Comparison of ENCODE assay signal across 1 cellular context in genomic region chr10:117442944-117443676, GRCh38.
TF ChIP-seq lines count a peak whose summit lies in the region.

No MANE protein-coding gene starts in this region.

TF ChIP-seq in HEK293, 187 proteins besides CTCF, POLR2A, EP300 and RAD21 (continued from another document and continues in another):
- TF ChIP-seq TSHZ1 (tag by site-specific recombination; IDR thresholded peaks at IDR 0.05; ENCODE audit: borderline replicate concordance) (no peak), ZNF404 (tag by site-specific recombination; IDR thresholded peaks at IDR 0.05) (no peak), ZNF341 (tag by site-specific recombination; IDR thresholded peaks at IDR 0.05; ENCODE audit: low read depth) (peak; percentile 50; the same call in 1 of the 2 replicates), ZNF221 (tag by site-specific recombination; IDR thresholded peaks at IDR 0.05; ENCODE audit: borderline replicate concordance) (no peak), HOXA7 (CRISPR knock-in tag; IDR thresholded peaks at IDR 0.05; ENCODE audit: borderline replicate concordance) (no peak), ZNF837 (tag by site-specific recombination; IDR thresholded peaks at IDR 0.05) (no peak), ZNF623 (tag by site-specific recombination; IDR thresholded peaks at IDR 0.05) (no peak), ZNF335 (tag by site-specific recombination; conservative IDR thresholded peaks at IDR 0.05) (peak; percentile 61), ZFHX2 (tag by site-specific recombination; conservative IDR thresholded peaks at IDR 0.05) (no peak), ZBTB48 (tag by site-specific recombination; IDR thresholded peaks at IDR 0.05) (peak; percentile 63), ZNF16 (tag by site-specific recombination; IDR thresholded peaks at IDR 0.05; ENCODE audit: low read depth) (no peak), ZSCAN16 (tag by site-specific recombination; IDR thresholded peaks at IDR 0.05) (no peak), ZNF302 (tag by site-specific recombination; IDR thresholded peaks at IDR 0.05; ENCODE audit: low read depth) (no peak), ZNF362 (tag by site-specific recombination; IDR thresholded peaks at IDR 0.05) (no peak), ZNF768 (tag by site-specific recombination; IDR thresholded peaks at IDR 0.05) (no peak), ZNF18 (tag by site-specific recombination; IDR thresholded peaks at IDR 0.05) (no peak), ZFP69B (tag by site-specific recombination; IDR thresholded peaks at IDR 0.05) (no peak), ZNF76 (tag by site-specific recombination; IDR thresholded peaks at IDR 0.05; ENCODE audit: borderline replicate concordance, low read depth) (no peak), MZF1 (tag by site-specific recombination; IDR thresholded peaks at IDR 0.05; ENCODE audit: borderline replicate concordance) (no peak), GFI1B (tag by site-specific recombination; IDR thresholded peaks at IDR 0.05) (no peak), ZNF184 (tag by site-specific recombination; IDR thresholded peaks at IDR 0.05) (no peak), ZNF521 (tag by site-specific recombination; IDR thresholded peaks at IDR 0.05) (no peak), ZNF239 (tag by site-specific recombination; IDR thresholded peaks at IDR 0.05) (no peak), ZSCAN23 (tag by site-specific recombination; IDR thresholded peaks at IDR 0.05) (no peak), KLF9 (tag by site-specific recombination; IDR thresholded peaks at IDR 0.05; ENCODE audit: low read depth) (no peak), KLF10 (tag by site-specific recombination; IDR thresholded peaks at IDR 0.05) (no peak), GLI4 (tag by site-specific recombination; IDR thresholded peaks at IDR 0.05) (no peak), ZNF518A (tag by site-specific recombination; conservative IDR thresholded peaks at IDR 0.05; ENCODE audit: low read depth) (0 out of 2 replicates have a peak, but pooled peaks have one; percentile 45), ZNF792 (tag by site-specific recombination; IDR thresholded peaks at IDR 0.05) (no peak), ZNF394 (tag by site-specific recombination; IDR thresholded peaks at IDR 0.05; ENCODE audit: borderline replicate concordance) (peak; percentile 15; the same call in 1 of the 2 replicates), ZBTB44 (tag by site-specific recombination; IDR thresholded peaks at IDR 0.05) (no peak), ZBTB10 (tag by site-specific recombination; IDR thresholded peaks at IDR 0.05) (0 out of 2 replicates have a peak, but pooled peaks have one; percentile 33), BCL6B (tag by site-specific recombination; IDR thresholded peaks at IDR 0.05) (no peak), ZBTB49 (tag by site-specific recombination; IDR thresholded peaks at IDR 0.05; ENCODE audit: low read depth) (no peak), HOXD13 (CRISPR knock-in tag; IDR thresholded peaks at IDR 0.05; ENCODE audit: borderline replicate concordance) (no peak), ZNF501 (tag by site-specific recombination; IDR thresholded peaks at IDR 0.05) (peak; percentile 30; the same call in 1 of the 2 replicates), ZNF416 (tag by site-specific recombination; IDR thresholded peaks at IDR 0.05) (no peak), WT1 (tag by site-specific recombination; IDR thresholded peaks at IDR 0.05) (no peak)
